In genomic region chr17:47229535-47230443, GRCh38 we compare ENCODE assay signal across 8 cellular contexts. TPM values are rescaled to one million over a fixed set of nuclear protein-coding genes. Genes with fewer than 3 reads are reported as not detected.
DNase-seq lines count a peak whose midpoint lies in the region; ATAC-seq, FAIRE-seq and TF ChIP-seq lines count a peak whose summit lies in the region.

No MANE protein-coding gene starts in this region.

- in situ Hi-C loops in IMR-90 (cut with MboI; ENCODE audit: low sequenced_read_pairs) = loop anchor here (5.0 to 10.0 kb wide), 2 partner anchors 83 to 385 kb away; no protein-coding TSS in a partner anchor

- peak overlapping the region; percentile 92 for H2BK5ac ChIP-seq in IMR-90 (ENCODE audit: low read depth, low read length, poor library complexity, severe bottlenecking)

- peak overlapping the region; percentile 82 for H2BK15ac ChIP-seq in IMR-90 (ENCODE audit: low read depth, low read length)

- no peaks in the 10 kb centered on the region for H4K20me1 ChIP-seq in IMR-90 (ENCODE audit: insufficient read depth, low read length)
- no peaks in the 10 kb centered on the region for H4K20me1 ChIP-seq in OCI-LY1 (ENCODE audit: insufficient read depth, low read length)
- no peaks in the 10 kb centered on the region for H4K20me1 ChIP-seq in endothelial cell of umbilical vein (replicated peaks; ENCODE audit: control insufficient read depth, extremely low read depth, insufficient read depth, low read length)

- TF ChIP-seq CTCF in IMR-90 (conservative IDR thresholded peaks at IDR 0.05; ENCODE audit: low read depth, low read length) = peak; percentile 99
- peak; percentile 96 for TF ChIP-seq CTCF in OCI-LY1 (IDR thresholded peaks at IDR 0.05; ENCODE audit: low read length)
- peak; percentile 98 to 99 for TF ChIP-seq CTCF in endothelial cell of umbilical vein (IDR thresholded peaks at IDR 0.05; ENCODE audit: extremely low read depth in 1 of 2, insufficient read depth in 1 of 2, low read depth in 1 of 2, low read length in 2 of 2)
- TF ChIP-seq CTCF in mucosa of descending colon (IDR thresholded peaks at IDR 0.05) = peak; percentile 97

- peak overlapping the region; percentile 73 for H2AFZ ChIP-seq in IMR-90 (replicated peaks; ENCODE audit: low read length, poor library complexity)
- 0 out of 2 replicates have a peak overlapping the region, but pooled peaks have one; percentile 16 for H2AFZ ChIP-seq in OCI-LY1 (ENCODE audit: low read length)
- peak overlapping the region; percentile 68 for H2AFZ ChIP-seq in endothelial cell of umbilical vein (ENCODE audit: low read depth, low read length)

- BruUV-seq in IMR-90 (replicated peaks; lab: Mats Ljungman, UMichigan) = no TSS peak
- no TSS peak for BruUV-seq in endothelial cell of umbilical vein (replicated peaks; lab: Mats Ljungman, UMichigan)

- H3K27me3 ChIP-seq in IMR-90 (ENCODE audit: control insufficient read depth, insufficient read depth, low read length) (no peaks in the 10 kb centered on the region), OCI-LY1 (ENCODE audit: insufficient read depth, low read length) (no peaks in the 10 kb centered on the region), endothelial cell of umbilical vein (ENCODE audit: control insufficient read depth in 2 of 2, insufficient read depth in 2 of 2, low read length in 2 of 2) (no peaks in the 10 kb centered on the region)

- dilution Hi-C loops in IMR-90 (cut with HindIII; ENCODE audit: low sequenced_read_pairs, unreplicated experiment) = no loop called here
- dilution Hi-C loops in endothelial cell of umbilical vein (cut with MboI; ENCODE audit: extremely low pct_ligation_motif_present, low sequenced_read_pairs) = no loop called here

- H3K4me1 ChIP-seq in IMR-90 (ENCODE audit: control insufficient read depth, insufficient read depth, low read length) (peaks cover 24% of the 10 kb centered on the region), OCI-LY1 (ENCODE audit: insufficient read depth, low read length, severe bottlenecking) (peaks cover 23% of the 10 kb centered on the region), endothelial cell of umbilical vein (ENCODE audit: control insufficient read depth, extremely low read depth, insufficient read depth, low read length) (peaks cover 30% of the 10 kb centered on the region), mucosa of descending colon (ENCODE audit: low read depth) (peaks cover 8% of the 10 kb centered on the region)

- no peak overlapping the region for H2AK9ac ChIP-seq in IMR-90 (replicated peaks; ENCODE audit: low read depth, low read length, poor library complexity)

- peak overlapping the region; percentile 84 for H3K18ac ChIP-seq in IMR-90 (ENCODE audit: low read depth, low read length)

- peak; percentile 57 for DNase-seq in GM12892 (ENCODE audit: insufficient read length)
- DNase-seq in IMR-90 = peak; percentile 96
- peak; percentile 58 for DNase-seq in activated CD8-positive, alpha-beta memory T cell treated with anti-CD3 and anti-CD28 coated beads, Interleukin-2, amount 50 U/mL, for 24 hours (ENCODE audit: extremely low read depth)
- peak; percentile 93 for DNase-seq in endothelial cell of umbilical vein (ENCODE audit: low read depth, low spot score)
- peak; percentile 73 to 90 (median 74) for DNase-seq in mucosa of descending colon
- DNase-seq in stimulated activated CD8-positive, alpha-beta memory T cell treated with anti-CD3 and anti-CD28 coated beads, Interleukin-2, amount 100 ng/mL, for 48 hours (ENCODE audit: low read depth in 2 of 2) = peak; percentile 40 to 63

- H3K79me2 ChIP-seq in OCI-LY1 (ENCODE audit: insufficient read depth, low read length) (no peaks in the 10 kb centered on the region), endothelial cell of umbilical vein (ENCODE audit: control insufficient read depth, insufficient read depth, low read length) (no peaks in the 10 kb centered on the region)

- peak overlapping the region; percentile 53 to 93 for H4K8ac ChIP-seq in IMR-90 (ENCODE audit: low read depth in 2 of 2, low read length in 2 of 2)

- H2BK120ac ChIP-seq in IMR-90 (ENCODE audit: low read depth, low read length) = peak overlapping the region; percentile 97

- TF ChIP-seq RAD21 in IMR-90 (IDR thresholded peaks at IDR 0.05; ENCODE audit: low read length) = peak; percentile 100

- H3K79me1 ChIP-seq in IMR-90 (ENCODE audit: low read depth in 1 of 2, low read length in 2 of 2) = peaks cover 0 to 6% of the 10 kb centered on the region in 2 experiments; a peak in 2 of 4 replicates

- H3K36me3 ChIP-seq in IMR-90 (ENCODE audit: control insufficient read depth, insufficient read depth, low read length) (no peaks in the 10 kb centered on the region), OCI-LY1 (ENCODE audit: insufficient read depth, low read length) (no peaks in the 10 kb centered on the region), endothelial cell of umbilical vein (ENCODE audit: control insufficient read depth in 2 of 2, extremely low read depth in 1 of 2, insufficient read depth in 2 of 2, low read length in 2 of 2) (no peaks in the 10 kb centered on the region), mucosa of descending colon (ENCODE audit: low read depth) (no peaks in the 10 kb centered on the region)

- H3K9me2 ChIP-seq in OCI-LY1 (ENCODE audit: low read depth, low read length) = no peaks in the 10 kb centered on the region

- intact Hi-C loops in IMR-90 (cut with micrococcal nuclease) (loop anchor here (1.0 to 2.0 kb wide), 3 partner anchors 50 to 385 kb away; no protein-coding TSS in a partner anchor), endothelial cell of umbilical vein (cut with micrococcal nuclease) (loop anchor here (1.0 to 2.0 kb wide), 4 partner anchors 11 to 385 kb away; partner anchors contain the start of gene ITGB3), mucosa of descending colon (cut with DNase I, micrococcal nuclease) (loop anchor here (2.0 to 10.0 kb wide), 3 partner anchors 83 to 385 kb away; no protein-coding TSS in a partner anchor)

- peak overlapping the region; percentile 72 for H3K27ac ChIP-seq in IMR-90 (ENCODE audit: insufficient read depth, low read length)
- H3K27ac ChIP-seq in OCI-LY1 (ENCODE audit: low read depth, low read length, poor library complexity, severe bottlenecking) = no peak overlapping the region
- peak overlapping the region; percentile 38 for H3K27ac ChIP-seq in endothelial cell of umbilical vein (ENCODE audit: insufficient read depth, low read depth, low read length)

- peak overlapping the region; percentile 86 for H3K23ac ChIP-seq in IMR-90 (ENCODE audit: low read depth, low read length)

- H3K9ac ChIP-seq in IMR-90 (ENCODE audit: low read depth, low read length) = peak overlapping the region; percentile 54
- peak overlapping the region; percentile 46; the same call in 1 of the 2 replicates for H3K9ac ChIP-seq in OCI-LY1 (ENCODE audit: low read length)
- peak overlapping the region; percentile 10 for H3K9ac ChIP-seq in endothelial cell of umbilical vein (replicated peaks; ENCODE audit: extremely low read depth, insufficient read depth, low read length)

- H3K4ac ChIP-seq in IMR-90 (ENCODE audit: low read depth, low read length) = peak overlapping the region; percentile 91

- FAIRE-seq in GM12892 (lab: Jason Lieb, UNC) = peak; percentile 93
- peak; percentile 91 for FAIRE-seq in endothelial cell of umbilical vein (lab: Jason Lieb, UNC)

- H3K9me3 ChIP-seq in IMR-90 (ENCODE audit: control insufficient read depth, insufficient read depth, low read length) (no peaks in the 10 kb centered on the region), OCI-LY1 (ENCODE audit: low read length) (no peaks in the 10 kb centered on the region), endothelial cell of umbilical vein (replicated peaks; ENCODE audit: control insufficient read depth, insufficient read depth, low read length) (no peaks in the 10 kb centered on the region), mucosa of descending colon (no peaks in the 10 kb centered on the region)

- H3K4me2 ChIP-seq in IMR-90 (ENCODE audit: low read depth, low read length) = peak overlapping the region; percentile 77
- H3K4me2 ChIP-seq in OCI-LY1 (ENCODE audit: low read length) = peak overlapping the region; percentile 72
- H3K4me2 ChIP-seq in endothelial cell of umbilical vein (ENCODE audit: insufficient read depth, low read length) = peak overlapping the region; percentile 27

- peak overlapping the region; percentile 77 for H4K5ac ChIP-seq in IMR-90 (ENCODE audit: low read depth, low read length)

- H3F3A ChIP-seq in OCI-LY1 (ENCODE audit: insufficient read depth, low read length) = no peaks in the 10 kb centered on the region

- H3K9me1 ChIP-seq in IMR-90 (ENCODE audit: insufficient read depth, low read length) (peaks cover 20% of the 10 kb centered on the region), endothelial cell of umbilical vein (replicated peaks; ENCODE audit: control insufficient read depth, extremely low read depth, insufficient read depth, low read length) (no peaks in the 10 kb centered on the region)

- ATAC-seq in IMR-90 (ENCODE audit: low read depth) (peak; percentile 85), mucosa of descending colon (peak; percentile 96), GM19395 (IDR thresholded peaks at IDR 0.05; ENCODE audit: unreplicated experiment) (no peak)

- H4K91ac ChIP-seq in IMR-90 (ENCODE audit: insufficient read depth, low read depth, low read length) = peak overlapping the region; percentile 90

- POLR2A ChIA-PET in IMR-90 (lab: Charles Lee; ENCODE audit: unreplicated experiment) (no interaction called here), endothelial cell of umbilical vein (lab: Charles Lee) (no interaction called here)

- WGBS in IMR-90 (ENCODE audit: extremely low coverage in 2 of 2, insufficient read length in 1 of 2), 2 experiments = 0% methylated on average over 7 of the region's 22 CpGs; no CpG with 5 or more reads in 1 of the 2 experiments

- peak overlapping the region; percentile 5; the same call in 1 of the 2 replicates for H3K4me3 ChIP-seq in IMR-90 (ENCODE audit: insufficient read depth, low read depth, low read length)
- peak overlapping the region; percentile 48 for H3K4me3 ChIP-seq in OCI-LY1 (ENCODE audit: low read depth, low read length, poor library complexity, severe bottlenecking)
- H3K4me3 ChIP-seq in endothelial cell of umbilical vein (replicated peaks in 1 of 3; ENCODE audit: insufficient read depth in 1 of 3, low read depth in 1 of 3, low read length in 3 of 3) = no peak overlapping the region
- H3K4me3 ChIP-seq in mucosa of descending colon = no peak overlapping the region

- CTCF ChIA-PET in IMR-90 (lab: Yijun Ruan, JAX) = interaction anchor here (0.9 to 3.4 kb wide), 5 partner anchors 10 to 385 kb away, joined by 3 to 30 read pairs (median 3); no protein-coding TSS in a partner anchor
- CTCF ChIA-PET in endothelial cell of umbilical vein (lab: Charles Lee) = interaction anchor here (0.7 to 4.5 kb wide), 6 partner anchors 11 to 387 kb away, joined by 3 to 120 read pairs (median 5); partner anchors contain the start of gene EFCAB13

- H3K14ac ChIP-seq in IMR-90 (replicated peaks; ENCODE audit: low read depth, low read length) = peak overlapping the region; percentile 92

- TF ChIP-seq POLR2A in GM12892 (IDR thresholded peaks at IDR 0.05; ENCODE audit: low read depth, low read length) (no peak), IMR-90 (IDR thresholded peaks at IDR 0.05; ENCODE audit: low read depth, low read length) (peak; percentile 68), endothelial cell of umbilical vein (IDR thresholded peaks at IDR 0.05; ENCODE audit: low read depth, low read length) (peak; percentile 55)

- peak overlapping the region; percentile 97 for H2BK20ac ChIP-seq in IMR-90 (ENCODE audit: low read depth, low read length)

- H2AK5ac ChIP-seq in IMR-90 (ENCODE audit: low read depth, low read length) = peak overlapping the region; percentile 95

- H3K56ac ChIP-seq in IMR-90 (ENCODE audit: extremely low read depth, insufficient read depth, low read length) = peak overlapping the region; percentile 70

RNA-seq across cellular contexts. Expression of gene MYL4, which starts 20.6 kb away (rescaled TPM):
- polyA plus RNA-seq in GM12892 (2012; ENCODE audit: missing spikeins) = 0.38 TPM
- total RNA-seq in IMR-90 (2012; rRNA removed) = 0.28 TPM in 1 of 2 replicates, not detected in the other
- polyA plus RNA-seq in IMR-90 (2012; rRNA removed) = 0.20 TPM in 1 of 2 replicates, not detected in the other
- polyA plus RNA-seq in IMR-90 (2012; cell fraction: cytosol; rRNA removed) = 0.14 TPM in 1 of 2 replicates, not detected in the other
- polyA plus RNA-seq in IMR-90 (2012; cell fraction: nucleus; rRNA removed; ENCODE audit: low replicate concordance) = 0.41 and 0.42 TPM in 2 replicates
- 1.9 and 2.0 TPM in 2 replicates for total RNA-seq in endothelial cell of umbilical vein
- polyA plus RNA-seq in endothelial cell of umbilical vein = 1.5 and 2.1 TPM in 2 replicates
- polyA plus RNA-seq in endothelial cell of umbilical vein (2011; cell fraction: cytosol; rRNA removed) = 1.7 TPM in 2 replicates
- polyA plus RNA-seq in endothelial cell of umbilical vein (2011; cell fraction: nucleus; rRNA removed) = 4.0 and 4.4 TPM in 2 replicates
- 0.67 and 1.0 TPM in 2 replicates for polyA plus RNA-seq in endothelial cell of umbilical vein (2012)
- 6.7 and 7.5 TPM in 2 replicates for polyA minus RNA-seq in endothelial cell of umbilical vein
- not detected for polyA minus RNA-seq in endothelial cell of umbilical vein (2011; cell fraction: cytosol; rRNA and poly(A)+ RNA removed)
- 1.3 and 2.5 TPM in 2 replicates for polyA minus RNA-seq in endothelial cell of umbilical vein (2011; cell fraction: nucleus; rRNA and poly(A)+ RNA removed)
- total RNA-seq in mucosa of descending colon = 1 to 10 TPM in 1 of 3 donors, under 1 TPM in 1, not detected in 1; 0.49 to 1.4 TPM

RNA-seq across cellular contexts. Expression of gene ITGB3, which starts 23.8 kb away (rescaled TPM):
- 5.5 TPM for polyA plus RNA-seq in GM12892 (2012; ENCODE audit: missing spikeins)
- total RNA-seq in IMR-90 (2012; rRNA removed) (14.4 and 17.6 TPM in 2 replicates), endothelial cell of umbilical vein (49.9 and 60.0 TPM in 2 replicates), mucosa of descending colon (10 to 100 TPM in 1 of 3 donors, 1 to 10 TPM in 2; 3.9 to 58.4 (median 6.8) TPM)
- polyA plus RNA-seq in IMR-90 (2012; rRNA removed) (9.0 and 9.8 TPM in 2 replicates), endothelial cell of umbilical vein (50.2 and 55.8 TPM in 2 replicates)
- polyA plus RNA-seq in IMR-90 (2012; cell fraction: cytosol; rRNA removed) = 5.7 and 6.6 TPM in 2 replicates
- 2.9 and 7.5 TPM in 2 replicates for polyA plus RNA-seq in IMR-90 (2012; cell fraction: nucleus; rRNA removed; ENCODE audit: low replicate concordance)
- 44.2 and 44.7 TPM in 2 replicates for polyA plus RNA-seq in endothelial cell of umbilical vein (2011; cell fraction: cytosol; rRNA removed)
- polyA plus RNA-seq in endothelial cell of umbilical vein (2011; cell fraction: nucleus; rRNA removed) = 57.4 and 59.9 TPM in 2 replicates
- polyA plus RNA-seq in endothelial cell of umbilical vein (2012) = 104 and 109 TPM in 2 replicates
- polyA minus RNA-seq in endothelial cell of umbilical vein = 166 and 198 TPM in 2 replicates
- not detected for polyA minus RNA-seq in endothelial cell of umbilical vein (2011; cell fraction: cytosol; rRNA and poly(A)+ RNA removed)
- polyA minus RNA-seq in endothelial cell of umbilical vein (2011; cell fraction: nucleus; rRNA and poly(A)+ RNA removed) = 57.6 and 72.7 TPM in 2 replicates

RNA-seq across cellular contexts. Expression of gene CDC27, which starts 40.7 kb away (rescaled TPM):
- 50.7 TPM for polyA plus RNA-seq in GM12892 (2012; ENCODE audit: missing spikeins)
- total RNA-seq in IMR-90 (2012; rRNA removed) = 170 and 190 TPM in 2 replicates
- polyA plus RNA-seq in IMR-90 (2012; rRNA removed) = 47.7 and 57.9 TPM in 2 replicates
- 12.3 and 13.8 TPM in 2 replicates for polyA plus RNA-seq in IMR-90 (2012; cell fraction: cytosol; rRNA removed)
- 15.1 and 99.8 TPM in 2 replicates for polyA plus RNA-seq in IMR-90 (2012; cell fraction: nucleus; rRNA removed; ENCODE audit: low replicate concordance)
- 172 and 179 TPM in 2 replicates for total RNA-seq in endothelial cell of umbilical vein
- 76.1 and 77.2 TPM in 2 replicates for polyA plus RNA-seq in endothelial cell of umbilical vein
- polyA plus RNA-seq in endothelial cell of umbilical vein (2011; cell fraction: cytosol; rRNA removed) = 75.4 and 77.5 TPM in 2 replicates
- polyA plus RNA-seq in endothelial cell of umbilical vein (2011; cell fraction: nucleus; rRNA removed) = 130 and 136 TPM in 2 replicates
- polyA plus RNA-seq in endothelial cell of umbilical vein (2012) = 78.6 and 135 TPM in 2 replicates
- polyA minus RNA-seq in endothelial cell of umbilical vein = 245 and 261 TPM in 2 replicates
- 86.2 TPM for polyA minus RNA-seq in endothelial cell of umbilical vein (2011; cell fraction: cytosol; rRNA and poly(A)+ RNA removed)
- polyA minus RNA-seq in endothelial cell of umbilical vein (2011; cell fraction: nucleus; rRNA and poly(A)+ RNA removed) = 89.4 and 158 TPM in 2 replicates
- total RNA-seq in mucosa of descending colon = 10 to 100 TPM; 52.0 to 67.5 (median 54.8) TPM

Comparison
In these comparisons a context has a peak if more than half of its experiments do, and no peak if none do; other contexts are left out.
1. H2AFZ ChIP-seq: peak in every context shown above with its lines; median percentile 73 in IMR-90; 68 in endothelial cell of umbilical vein; 16 in OCI-LY1.
2. H3K4me2 ChIP-seq: peak in every context shown above with its lines; median percentile 77 in IMR-90; 72 in OCI-LY1; 27 in endothelial cell of umbilical vein.
3. H3K4me3 ChIP-seq: peak in IMR-90 (single experiment) and OCI-LY1 (single experiment); none in endothelial cell of umbilical vein (0 of 3) and mucosa of descending colon (single experiment).
4. Peak in every context shown above with its lines, with median percentiles within 50 percentile points of each other: DNase-seq, H3K9ac ChIP-seq and CTCF ChIP-seq.